Comparison of ENCODE assay signal across 17 cellular contexts in genomic region chr2:173511942-173512341, GRCh38.
DNase-seq lines count a peak whose midpoint lies in the region; ATAC-seq and TF ChIP-seq lines count a peak whose summit lies in the region.
"Had no signal": no experiment of that assay in that cellular context is flagged by ENCODE, and none has a peak within 500 bp of the region (broad histone marks: within the 10 kb centered on the region; RNA-seq: fewer than 3 reads in every experiment).

No MANE protein-coding gene starts in this region.

- no CpG with 5 or more reads among the region's 1 CpG for WGBS in neuronal stem cell (ENCODE audit: extremely low coverage in 2 of 2, insufficient read length in 2 of 2, insufficient replicate concordance in 1 of 2), 2 donors

- no peak overlapping the region for H3K4me2 ChIP-seq in neuronal stem cell (ENCODE audit: insufficient read depth, low read length, poor library complexity, severe bottlenecking)
- H3K4me2 ChIP-seq: smooth muscle cell had no signal

- no peak overlapping the region for H3K4me3 ChIP-seq in brain microvascular endothelial cell (ENCODE audit: low read depth, low read length)
- no peak overlapping the region for H3K4me3 ChIP-seq in neuronal stem cell (ENCODE audit: low read length in 2 of 2)
- no peak overlapping the region for H3K4me3 ChIP-seq in coronary artery
- H3K4me3 ChIP-seq: smooth muscle cell had no signal

- H3K27ac ChIP-seq in brain microvascular endothelial cell (no peak overlapping the region), neuronal stem cell (replicated peaks; ENCODE audit: low read length) (no peak overlapping the region), coronary artery (no peak overlapping the region)

- H4K91ac ChIP-seq in neuronal stem cell (ENCODE audit: low read depth, low read length, poor library complexity), result no peak overlapping the region

- no peak overlapping the region for H2BK12ac ChIP-seq in neuronal stem cell (ENCODE audit: low read length)

- TF ChIP-seq CTCF in brain microvascular endothelial cell (IDR thresholded peaks at IDR 0.05; ENCODE audit: low read depth, low read length, missing control alignments) (no peak), coronary artery (IDR thresholded peaks at IDR 0.05) (no peak)

- no peak overlapping the region for H2AK5ac ChIP-seq in neuronal stem cell (ENCODE audit: low read depth, low read length)

- H4K8ac ChIP-seq in neuronal stem cell (ENCODE audit: low read depth, low read length), result no peak overlapping the region

- H3K18ac ChIP-seq in neuronal stem cell (ENCODE audit: low read length), result no peak overlapping the region

- H3K23ac ChIP-seq in neuronal stem cell (ENCODE audit: low read depth, low read length, poor library complexity), result no peak overlapping the region

- H3K27me3 ChIP-seq in brain microvascular endothelial cell (replicated peaks) (no peaks in the 10 kb centered on the region), neuronal stem cell (ENCODE audit: control insufficient read depth in 3 of 3, insufficient read depth in 3 of 3, low read depth in 1 of 3, low read length in 3 of 3) (peaks cover 0 to 4% (median 0%) of the 10 kb centered on the region in 3 experiments)

- H3K36me3 ChIP-seq in brain microvascular endothelial cell (replicated peaks), result no peaks in the 10 kb centered on the region
- no peaks in the 10 kb centered on the region for H3K36me3 ChIP-seq in neuronal stem cell (replicated peaks in 1 of 2; ENCODE audit: control insufficient read depth in 2 of 2, insufficient read depth in 2 of 2, low read length in 2 of 2)

- H3K79me1 ChIP-seq in neuronal stem cell (ENCODE audit: low read depth, low read length), result no peaks in the 10 kb centered on the region

- in situ Hi-C loops in brain microvascular endothelial cell (cut with HindIII; ENCODE audit: low pct_ligation_motif_present, low sequenced_read_pairs), result no loop called here

- no peaks in the 10 kb centered on the region for H3K4me1 ChIP-seq in neuronal stem cell (ENCODE audit: control insufficient read depth in 2 of 2, insufficient read depth in 1 of 2, low read depth in 1 of 2, low read length in 2 of 2)

- H3K14ac ChIP-seq in neuronal stem cell (ENCODE audit: low read length), result no peak overlapping the region

- H3K4ac ChIP-seq in neuronal stem cell (ENCODE audit: low read length), result no peak overlapping the region

- H3K9ac ChIP-seq in neuronal stem cell (ENCODE audit: low read depth, low read length, poor library complexity), result no peak overlapping the region

- H2AFZ ChIP-seq in neuronal stem cell (ENCODE audit: low read length), result peak overlapping the region; percentile 13

- no peak for ATAC-seq in GM18502 (IDR thresholded peaks at IDR 0.05; ENCODE audit: poor library complexity, unreplicated experiment)
- ATAC-seq: CD8-positive, alpha-beta T cell; left cardiac atrium had no signal

- H2BK120ac ChIP-seq in neuronal stem cell (ENCODE audit: low read depth, low read length), result no peak overlapping the region

- peak; percentile 1 for DNase-seq in NCI-H1105 treated with DMSO at 0.1 percent for 48 hours (lab: John Stamatoyannopoulos, UW)
- no peak for DNase-seq in NCI-H1105 (lab: John Stamatoyannopoulos, UW)
- peak; percentile 43 for DNase-seq in NCI-H510A (lab: John Stamatoyannopoulos, UW)
- peak; percentile 6 for DNase-seq in brain microvascular endothelial cell
- no peak for DNase-seq in neuronal stem cell (ENCODE audit: low spot score)
- no peak for DNase-seq in coronary artery (ENCODE audit: low spot score)
- DNase-seq in cerebellar cortex (ENCODE audit: low spot score), result no peak
- DNase-seq: activated naive CD4-positive, alpha-beta T cell treated with anti-CD3 and anti-CD28 coated beads, Interleukin-2, amount 10 ng/mL, durations not matched to agents 7 days and 5 days; CD8-positive, alpha-beta T cell; DMS79 treated with DMSO at 0.1 percent for 48 hours; left cardiac atrium; NCI-H1436; occipital lobe; stimulated activated CD4-positive, alpha-beta T cell treated with anti-CD3 and anti-CD28 coated beads, Interleukin-2, amount 100 ng/mL, for 24 hours; trophoblast cell had no signal

- H3K9me3 ChIP-seq in neuronal stem cell (replicated peaks in 1 of 2; ENCODE audit: control insufficient read depth in 2 of 2, insufficient read depth in 1 of 2, low read depth in 1 of 2, low read length in 2 of 2), result no peaks in the 10 kb centered on the region

- no peak overlapping the region for H2BK15ac ChIP-seq in neuronal stem cell (ENCODE audit: low read length)

- H2BK5ac ChIP-seq in neuronal stem cell (ENCODE audit: low read length), result no peak overlapping the region

Comparison
In these comparisons a context has a peak if more than half of its experiments do, and no peak if none do; other contexts are left out.
1. DNase-seq: peak in NCI-H1105 treated with DMSO at 0.1 percent for 48 hours (single experiment), NCI-H510A (single experiment) and brain microvascular endothelial cell (single experiment); none in NCI-H1105 (single experiment), neuronal stem cell (single experiment), coronary artery (single experiment) and cerebellar cortex (single experiment).